31 cellular contexts compared by ENCODE assay signal in genomic region chr21:40371329-40371728, GRCh38.
DNase-seq lines count a peak whose midpoint lies in the region; ATAC-seq and TF ChIP-seq lines count a peak whose summit lies in the region.
"Had no signal": no experiment of that assay in that cellular context is flagged by ENCODE, and none has a peak within 500 bp of the region (broad histone marks: within the 10 kb centered on the region; RNA-seq: fewer than 3 reads in every experiment).

No MANE protein-coding gene starts in this region.

- no peaks in the 10 kb centered on the region for H3K36me3 ChIP-seq in neural cell (ENCODE audit: insufficient read depth, low read length)
- H3K36me3 ChIP-seq: BE2C; BLaER1; BLaER1 treated with 17β-estradiol and CSF1 and Interleukin-3, amounts not matched to agents 10 nM and 100 nM had no signal

- H3K79me2 ChIP-seq in neural cell (replicated peaks; ENCODE audit: insufficient read depth, low read length), result no peaks in the 10 kb centered on the region

- no peak for TF ChIP-seq RAD21 in neural cell (conservative IDR thresholded peaks at IDR 0.05)

- no peaks in the 10 kb centered on the region for H3K9me2 ChIP-seq in neural cell (ENCODE audit: insufficient read depth, low read length)

- H3K9me3 ChIP-seq in neural cell (ENCODE audit: low read length), result no peaks in the 10 kb centered on the region
- H3K9me3 ChIP-seq: A549, BE2C, BLaER1, Caco-2 had no signal

- no peak for ATAC-seq in HG02970 (IDR thresholded peaks at IDR 0.05; ENCODE audit: low FRiP score, unreplicated experiment)
- ATAC-seq in HG03439 (IDR thresholded peaks at IDR 0.05; ENCODE audit: unreplicated experiment), result no peak
- ATAC-seq: A549; CD8-positive, alpha-beta T cell had no signal

- DNase-seq in caudate nucleus (lab: John Stamatoyannopoulos, UW), result peak in 6 of 61 donors; percentile 4 to 71 (median 20)
- peak; percentile 72 for DNase-seq in putamen (ENCODE audit: low spot score)
- DNase-seq in kidney tubule cell (ENCODE audit: low spot score), result no peak
- DNase-seq: 8988T; ACHN; AML-193; BE2C; C1 segment of cervical spinal cord; Caco-2; Calu3; CD4-positive, alpha-beta memory T cell; CD4-positive, alpha-beta T cell; CD4-positive, CD25-positive, alpha-beta regulatory T cell; CD8-positive, alpha-beta memory T cell; CD8-positive, alpha-beta T cell; COR-L47; DMS 273 treated with DMSO at 0.1 percent for 48 hours; DMS153; DMS53; DMS79; DMS79 treated with DMSO at 0.1 percent for 48 hours; DND-41; EL had no signal

- no peaks in the 10 kb centered on the region for H3K27me3 ChIP-seq in neural cell (ENCODE audit: insufficient read depth, low read depth, low read length)
- H3K27me3 ChIP-seq: BE2C; BLaER1; BLaER1 treated with 17β-estradiol and CSF1 and Interleukin-3, amounts not matched to agents 10 nM and 100 nM had no signal

- H3K27ac ChIP-seq in caudate nucleus (ENCODE audit: low read depth, low read length) (peak overlapping the region; percentile 85), neural cell (ENCODE audit: low read length) (peak overlapping the region; percentile 42)
- H3K27ac ChIP-seq: 22Rv1; A549; BLaER1; BLaER1 treated with 17β-estradiol and CSF1 and Interleukin-3, amounts not matched to agents 10 nM and 100 nM; C4-2B had no signal

- no peaks in the 10 kb centered on the region for H4K20me1 ChIP-seq in neural cell (ENCODE audit: insufficient read depth)
- H4K20me1 ChIP-seq: BLaER1; BLaER1 treated with 17β-estradiol and CSF1 and Interleukin-3, amounts not matched to agents 10 nM and 100 nM had no signal

- H3K4me3 ChIP-seq in neural cell (ENCODE audit: low read length), result no peak overlapping the region
- H3K4me3 ChIP-seq: A549; BLaER1; BLaER1 treated with 17β-estradiol and CSF1 and Interleukin-3, amounts not matched to agents 10 nM and 100 nM had no signal

- TF ChIP-seq CTCF in neural cell (IDR thresholded peaks at IDR 0.05; ENCODE audit: poor library complexity, severe bottlenecking), result no peak

- H3F3A ChIP-seq in neural cell (ENCODE audit: insufficient read depth, low read length, poor library complexity, severe bottlenecking), result no peaks in the 10 kb centered on the region

- TF ChIP-seq EP300 in neural cell (conservative IDR thresholded peaks at IDR 0.05; ENCODE audit: poor library complexity, severe bottlenecking), result peak; percentile 42

- H2AFZ ChIP-seq in neural cell (ENCODE audit: low read depth, low read length), result no peak overlapping the region

- no peak overlapping the region for H3K4me2 ChIP-seq in neural cell (ENCODE audit: low read length)
- H3K4me2 ChIP-seq: A549; BLaER1; BLaER1 treated with 17β-estradiol and CSF1 and Interleukin-3, amounts not matched to agents 10 nM and 100 nM had no signal

- no peak overlapping the region for H3K9ac ChIP-seq in neural cell (ENCODE audit: low read length)
- H3K9ac ChIP-seq: BLaER1; BLaER1 treated with 17β-estradiol and CSF1 and Interleukin-3, amounts not matched to agents 10 nM and 100 nM had no signal

TF ChIP-seq in neural cell, 6 proteins besides CTCF, POLR2A, EP300 and RAD21:
- TF ChIP-seq SMC3 (conservative IDR thresholded peaks at IDR 0.05; ENCODE audit: poor library complexity) (no peak), POLR2AphosphoS5 (IDR thresholded peaks at IDR 0.05) (no peak), EZH2 (IDR thresholded peaks at IDR 0.05; ENCODE audit: borderline replicate concordance, insufficient read depth, low read length, poor library complexity, severe bottlenecking) (no peak), REST (IDR thresholded peaks at IDR 0.05; ENCODE audit: borderline replicate concordance) (no peak), TAF1 (IDR thresholded peaks at IDR 0.05; ENCODE audit: low read depth) (no peak), MXI1 (conservative IDR thresholded peaks at IDR 0.05; ENCODE audit: poor library complexity, severe bottlenecking) (no peak)
